ENCODE assay signal across 8 cellular contexts in the genomic region with DNA sequence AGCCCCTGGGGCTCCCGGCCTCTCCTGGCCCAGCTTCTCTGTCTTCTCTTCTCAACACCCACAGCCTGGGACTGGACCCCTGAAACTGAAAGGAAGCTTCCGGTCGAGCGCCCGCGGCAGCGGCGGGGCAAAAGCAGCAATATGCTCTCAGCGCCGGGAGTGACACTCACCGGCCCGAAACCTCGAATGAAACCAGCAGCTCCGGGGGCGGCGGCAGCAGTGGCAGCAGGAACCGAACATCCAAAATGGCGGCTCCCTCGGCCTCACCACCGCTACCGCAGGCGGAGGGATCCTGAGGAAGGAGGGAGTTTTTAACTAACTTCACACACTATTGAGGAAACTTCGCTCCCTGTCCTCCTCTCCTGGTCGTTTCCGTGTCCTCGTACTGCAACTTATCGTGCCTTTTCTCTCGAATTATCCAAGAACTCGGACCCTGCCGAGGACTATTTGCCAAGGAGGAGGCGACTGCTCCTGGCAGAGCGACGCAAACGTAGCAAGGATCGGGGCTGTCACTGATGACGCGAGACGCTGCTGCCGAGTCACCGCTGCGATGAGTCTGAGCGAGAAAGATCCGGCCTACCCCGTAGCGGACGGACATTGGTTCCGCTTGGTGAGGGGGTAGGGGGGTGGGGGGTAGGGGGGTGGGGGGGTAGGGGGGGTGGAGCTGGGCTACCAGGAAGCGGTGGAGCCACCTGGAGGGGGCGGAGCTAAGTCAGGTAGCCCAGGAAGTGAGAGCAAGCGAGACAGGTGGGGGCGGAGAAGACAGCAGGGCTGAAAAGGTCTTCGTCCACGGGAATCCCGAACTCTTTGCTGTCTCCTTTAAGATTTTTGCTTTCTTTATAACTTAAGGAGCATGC. TPM values are rescaled to one million over a fixed set of nuclear protein-coding genes. Genes with fewer than 3 reads are reported as not detected.
DNase-seq lines count a peak whose midpoint lies in the region; ATAC-seq and TF ChIP-seq lines count a peak whose summit lies in the region.

TSS of gene AP1G1 (minus strand) at position 242 of the 857 bp plus-strand sequence. CDS start 19,355 bp downstream, outside the sequence.

- ATAC-seq in HG02763 (IDR thresholded peaks at IDR 0.05; ENCODE audit: unreplicated experiment) (peak; percentile 77), Right ventricle myocardium inferior (peak; percentile 99)
- ATAC-seq in activated naive CD8-positive, alpha-beta T cell treated with anti-CD3 and anti-CD28 coated beads, Interleukin-2, amount 10 ng/mL, durations not matched to agents 7 days and 5 days (ENCODE audit: low read depth): peak; percentile 97

- H2AFZ ChIP-seq in SU-DHL-6 (ENCODE audit: low read depth, low read length, severe bottlenecking): peak within 1 kb of the TSS; percentile 96

- H3K4me1 ChIP-seq in ovary (ENCODE audit: insufficient read depth): peaks cover 3% of the 10 kb centered on the region
- H3K4me1 ChIP-seq in thymus (ENCODE audit: control insufficient read depth, insufficient read depth, low read length): peaks cover 10% of the 10 kb centered on the region

- peak; percentile 43 for TF ChIP-seq EP300 in ovary (IDR thresholded peaks at IDR 0.05)

- H3K27me3 Mint-ChIP-seq in activated naive CD8-positive, alpha-beta T cell treated with anti-CD3 and anti-CD28 coated beads, Interleukin-2, amount 10 ng/mL, durations not matched to agents 7 days and 5 days: no peaks in the 10 kb centered on the region

- peak within 1 kb of the TSS; percentile 100 for H3K27ac Mint-ChIP-seq in activated naive CD8-positive, alpha-beta T cell treated with anti-CD3 and anti-CD28 coated beads, Interleukin-2, amount 10 ng/mL, durations not matched to agents 7 days and 5 days

- H3K9ac ChIP-seq in SU-DHL-6 (ENCODE audit: low read length): peak within 1 kb of the TSS; percentile 81

- H4K20me1 ChIP-seq in SU-DHL-6 (ENCODE audit: low read depth, low read length): no peaks in the 10 kb centered on the region

- TF ChIP-seq CTCF in GM12875 (IDR thresholded peaks at IDR 0.05; ENCODE audit: borderline replicate concordance, insufficient read depth, low read depth, low read length) (no peak), SU-DHL-6 (IDR thresholded peaks at IDR 0.05; ENCODE audit: insufficient read depth, low read length, poor library complexity, severe bottlenecking) (no peak), ovary (IDR thresholded peaks at IDR 0.05) (no peak)

- peaks cover 5% of the 10 kb centered on the region; the same call in 1 of the 2 replicates for H3F3A ChIP-seq in SU-DHL-6 (ENCODE audit: insufficient read depth)

- H3K4me3 Mint-ChIP-seq in activated naive CD8-positive, alpha-beta T cell treated with anti-CD3 and anti-CD28 coated beads, Interleukin-2, amount 10 ng/mL, durations not matched to agents 7 days and 5 days: peak within 1 kb of the TSS; percentile 86

- H3K4me3 ChIP-seq in GM12875 (ENCODE audit: low read depth, low read length) (peak within 1 kb of the TSS; percentile 81), SU-DHL-6 (ENCODE audit: insufficient read depth, low read length, poor library complexity, severe bottlenecking) (peak within 1 kb of the TSS; percentile 80), ovary (peak within 1 kb of the TSS; percentile 81), thymus (ENCODE audit: low read length) (peak within 1 kb of the TSS; percentile 81)

- peak within 1 kb of the TSS; percentile 97 for H3K4me2 ChIP-seq in SU-DHL-6 (ENCODE audit: low read depth, low read length, poor library complexity, severe bottlenecking)

- TF ChIP-seq POLR2A in ovary (IDR thresholded peaks at IDR 0.05): peak; percentile 66

- 0 to 1% (median 0%) methylated on average over 53 to 54 of the region's 54 CpGs for WGBS in ovary, 3 donors
- under 1% methylated on average over 54 of the region's 54 CpGs for WGBS in thymus

- H3K27ac ChIP-seq in SU-DHL-6 (ENCODE audit: low read depth, low read length) (peak within 1 kb of the TSS; percentile 86), ovary (peak within 1 kb of the TSS; percentile 92 to 96), thymus (ENCODE audit: low read depth) (peak within 1 kb of the TSS; percentile 96)

- H3K9me3 Mint-ChIP-seq in activated naive CD8-positive, alpha-beta T cell treated with anti-CD3 and anti-CD28 coated beads, Interleukin-2, amount 10 ng/mL, durations not matched to agents 7 days and 5 days: no peaks in the 10 kb centered on the region

- H3K36me3 Mint-ChIP-seq in activated naive CD8-positive, alpha-beta T cell treated with anti-CD3 and anti-CD28 coated beads, Interleukin-2, amount 10 ng/mL, durations not matched to agents 7 days and 5 days: peaks cover 1% of the 10 kb centered on the region

- POLR2A ChIA-PET in activated naive CD8-positive, alpha-beta T cell treated with anti-CD3 and anti-CD28 coated beads, Interleukin-2, amount 10 ng/mL, durations not matched to agents 7 days and 5 days (lab: Charles Lee): interaction anchor here (0.7 to 3.5 kb wide), 12 partner anchors 13 to 244 kb away, joined by 3 to 52 read pairs (median 5); partner anchors contain the start of genes ATXN1L, IST1 and ZNF821

- H3K79me2 ChIP-seq in SU-DHL-6 (ENCODE audit: insufficient read depth, low read length): peaks cover 48% of the 10 kb centered on the region

- intact Hi-C loops in Right ventricle myocardium inferior (cut with DNase I): loop anchor here (1.0 to 2.0 kb wide), 2 partner anchors 36 to 86 kb away; partner anchors contain the start of genes ATXN1L and IST1
- intact Hi-C loops in ovary (cut with DNase I): no loop called here

- peaks cover 19% of the 10 kb centered on the region for H3K4me1 Mint-ChIP-seq in activated naive CD8-positive, alpha-beta T cell treated with anti-CD3 and anti-CD28 coated beads, Interleukin-2, amount 10 ng/mL, durations not matched to agents 7 days and 5 days

- no peaks in the 10 kb centered on the region for H3K36me3 ChIP-seq in SU-DHL-6 (ENCODE audit: low read length)
- no peaks in the 10 kb centered on the region for H3K36me3 ChIP-seq in ovary
- no peaks in the 10 kb centered on the region for H3K36me3 ChIP-seq in thymus (ENCODE audit: control insufficient read depth, insufficient read depth)

- H3K9me3 ChIP-seq in SU-DHL-6 (ENCODE audit: insufficient read depth, low read length) (no peaks in the 10 kb centered on the region), ovary (no peaks in the 10 kb centered on the region), thymus (ENCODE audit: control insufficient read depth) (no peaks in the 10 kb centered on the region)

- no peaks in the 10 kb centered on the region for H3K9me2 ChIP-seq in SU-DHL-6 (replicated peaks; ENCODE audit: insufficient read depth, low read length)

- no peaks in the 10 kb centered on the region for H3K27me3 ChIP-seq in SU-DHL-6 (ENCODE audit: low read length)
- H3K27me3 ChIP-seq in ovary: no peaks in the 10 kb centered on the region
- no peaks in the 10 kb centered on the region for H3K27me3 ChIP-seq in thymus (ENCODE audit: control insufficient read depth, insufficient read depth)

- peak; percentile 93 to 97 (median 97) for DNase-seq in NCI-H1417 (lab: John Stamatoyannopoulos, UW)
- peak; percentile 85 for DNase-seq in activated naive CD8-positive, alpha-beta T cell treated with anti-CD3 and anti-CD28 coated beads, Interleukin-2, amount 10 ng/mL, durations not matched to agents 7 days and 5 days
- peak; percentile 98 for DNase-seq in Right ventricle myocardium inferior (ENCODE audit: missing footprints)
- DNase-seq in ovary: peak; percentile 91 to 95 (median 94)

RNA-seq across cellular contexts. Expression of gene AP1G1, which starts in this region (rescaled TPM):
- 10 to 100 TPM; 86.3 to 93.2 TPM for total RNA-seq in activated naive CD8-positive, alpha-beta T cell treated with anti-CD3 and anti-CD28 coated beads, Interleukin-2, amount 10 ng/mL, durations not matched to agents 7 days and 5 days
- total RNA-seq in Right ventricle myocardium inferior (28.1 TPM), ovary (10 to 100 TPM; 50.6 to 71.7 (median 57.2) TPM)
- polyA plus RNA-seq in ovary (10 to 100 TPM; 14.2 to 43.8 TPM), thymus (24.1 TPM)

Comparison
In these comparisons a context has a peak if more than half of its experiments do, and no peak if none do; other contexts are left out.
1. Peak in every context shown above with its lines: DNase-seq, ATAC-seq, H3K4me3 ChIP-seq and H3K27ac ChIP-seq.